Comparison of ENCODE assay signal across 31 cellular contexts in genomic region chr18:22019193-22019592, GRCh38.
"Had no signal": no experiment of that assay in that cellular context is flagged by ENCODE, and none has a peak within 500 bp of the region (broad histone marks: within the 10 kb centered on the region; RNA-seq: fewer than 3 reads in every experiment).

No MANE protein-coding gene starts in this region.

- H3K36me3 Mint-ChIP-seq: activated CD4-positive, alpha-beta memory T cell treated with anti-CD3 and anti-CD28 coated beads for 36 hours; activated naive CD4-positive, alpha-beta T cell treated with anti-CD3 and anti-CD28 coated beads, Interleukin-2, amount 10 ng/mL, durations not matched to agents 7 days and 5 days; activated naive CD8-positive, alpha-beta T cell; WTC11 had no signal

- H3K9ac ChIP-seq: SK-N-SH had no signal

- H3K4me1 Mint-ChIP-seq: activated CD4-positive, alpha-beta T cell treated with anti-CD3 and anti-CD28 coated beads for 36 hours; activated naive CD4-positive, alpha-beta T cell treated with anti-CD3 and anti-CD28 coated beads, Interleukin-2, amount 10 ng/mL, durations not matched to agents 7 days and 5 days; central memory CD8-positive, alpha-beta T cell had no signal

- H3K4me3 Mint-ChIP-seq: activated CD4-positive, alpha-beta memory T cell treated with anti-CD3 and anti-CD28 coated beads for 36 hours; activated CD4-positive, alpha-beta T cell treated with anti-CD3 and anti-CD28 coated beads for 36 hours; activated naive CD4-positive, alpha-beta T cell treated with anti-CD3 and anti-CD28 coated beads, Interleukin-2, amount 10 ng/mL, durations not matched to agents 7 days and 5 days; activated naive CD8-positive, alpha-beta T cell; activated naive CD8-positive, alpha-beta T cell treated with anti-CD3 and anti-CD28 coated beads, Interleukin-2, amount 50 U/mL, for 24 hours; activated T-cell treated with anti-CD3 and anti-CD28 coated beads, Interleukin-2, amount 50 U/mL, for 4 hours; activated T-helper 1 cell treated with anti-CD3 and anti-CD28 coated beads, Interleukin-12 subunit alpha, Interleukin-12 subunit beta, Interleukin-2, Interleukin-4 antibody, amounts not matched to agents 30 ng/mL and 10 ng/mL and 1 ng/mL, durations not matched to agents 14 hours and 24 hours and 36 hours; central memory CD8-positive, alpha-beta T cell; T-helper 1 cell treated with Interleukin-12 subunit alpha and Interleukin-12 subunit beta and Interleukin-4 antibody, amounts not matched to agents 30 μg/mL and 1 μg/mL, for 36 hours; T-helper 2 cell treated with Interferon-gamma antibody and Interleukin-4, amounts not matched to agents 5 μg/mL and 100 μg/mL, for 36 hours; WTC11 had no signal

- H3K9me3 ChIP-seq: SJSA1, SK-N-SH had no signal

- H3K27me3 Mint-ChIP-seq: activated CD4-positive, alpha-beta T cell treated with anti-CD3 and anti-CD28 coated beads for 36 hours; activated naive CD4-positive, alpha-beta T cell treated with anti-CD3 and anti-CD28 coated beads, Interleukin-2, amount 10 ng/mL, durations not matched to agents 7 days and 5 days had no signal

- H3K27me3 ChIP-seq: brain microvascular endothelial cell, Peyer's patch, SJSA1 had no signal

- DNase-seq: activated CD4-positive, alpha-beta memory T cell treated with anti-CD3 and anti-CD28 coated beads for 36 hours; activated CD4-positive, alpha-beta T cell treated with anti-CD3 and anti-CD28 coated beads for 36 hours; activated CD4-positive, alpha-beta T cell treated with anti-CD3 and anti-CD28 coated beads, Interleukin-2, amount 50 U/mL, for 1 hour; activated CD8-positive, alpha-beta memory T cell treated with anti-CD3 and anti-CD28 coated beads, Interleukin-2, amount 50 U/mL, for 4 hours; activated naive CD4-positive, alpha-beta T cell treated with anti-CD3 and anti-CD28 coated beads, Interleukin-2, amount 10 ng/mL, durations not matched to agents 7 days and 5 days; activated naive CD8-positive, alpha-beta T cell treated with anti-CD3 and anti-CD28 coated beads, Interleukin-2, amount 50 U/mL, for 24 hours; activated T-cell treated with anti-CD3 and anti-CD28 coated beads for 4 hours; activated T-cell treated with anti-CD3 and anti-CD28 coated beads, Interleukin-2, amount 50 U/mL, for 4 hours; anterior cingulate cortex; brain microvascular endothelial cell; NCI-H1105; NCI-H1436; NCI-H1694; NCI-H2029; NCI-H345; NCI-H524 treated with DMSO at 0.1 percent for 48 hours; NK-92 treated with Interleukin-12 subunit alpha and Interleukin-12 subunit beta, amount 100 ng/mL, for 24 hours; PC-3; Peyer's patch; RPMI8226; SHP77 treated with DMSO at 0.1 percent for 48 hours; SK-N-SH had no signal

- H3K36me3 ChIP-seq: brain microvascular endothelial cell, Peyer's patch, SJSA1 had no signal

- H3K27ac Mint-ChIP-seq: activated CD4-positive, alpha-beta memory T cell treated with anti-CD3 and anti-CD28 coated beads for 36 hours; activated CD4-positive, alpha-beta T cell treated with anti-CD3 and anti-CD28 coated beads for 36 hours; activated naive CD4-positive, alpha-beta T cell treated with anti-CD3 and anti-CD28 coated beads, Interleukin-2, amount 10 ng/mL, durations not matched to agents 7 days and 5 days; activated naive CD8-positive, alpha-beta T cell; activated naive CD8-positive, alpha-beta T cell treated with anti-CD3 and anti-CD28 coated beads, Interleukin-2, amount 50 U/mL, for 24 hours; activated T-helper 1 cell treated with anti-CD3 and anti-CD28 coated beads, Interleukin-12 subunit alpha, Interleukin-12 subunit beta, Interleukin-2, Interleukin-4 antibody, amounts not matched to agents 30 ng/mL and 10 ng/mL and 1 ng/mL, durations not matched to agents 14 hours and 24 hours and 36 hours; T-helper 1 cell treated with Interleukin-12 subunit alpha and Interleukin-12 subunit beta and Interleukin-4 antibody, amounts not matched to agents 30 μg/mL and 1 μg/mL, for 36 hours; T-helper 2 cell treated with Interferon-gamma antibody and Interleukin-4, amounts not matched to agents 5 μg/mL and 100 μg/mL, for 36 hours; WTC11 had no signal

- H3K4me1 ChIP-seq: SJSA1 had no signal

- ATAC-seq: activated CD4-positive, alpha-beta T cell treated with anti-CD3 and anti-CD28 coated beads for 36 hours; activated CD4-positive, CD25-positive, alpha-beta regulatory T cell treated with anti-CD3 and anti-CD28 coated beads, Interleukin-2, amount 50 U/mL, for 24 hours; activated naive CD8-positive, alpha-beta T cell treated with anti-CD3 and anti-CD28 coated beads, Interleukin-2, amount 50 U/mL, for 24 hours; activated T-cell treated with anti-CD3 and anti-CD28 coated beads, Interleukin-2, amount 50 U/mL, for 4 hours; K562; PC-3; WTC11 had no signal

- H3K9me3 Mint-ChIP-seq: activated T-helper 1 cell treated with anti-CD3 and anti-CD28 coated beads, Interleukin-12 subunit alpha, Interleukin-12 subunit beta, Interleukin-2, Interleukin-4 antibody, amounts not matched to agents 30 ng/mL and 10 ng/mL and 1 ng/mL, durations not matched to agents 14 hours and 24 hours and 36 hours; central memory CD8-positive, alpha-beta T cell; T-helper 2 cell treated with Interferon-gamma antibody and Interleukin-4, amounts not matched to agents 5 μg/mL and 100 μg/mL, for 36 hours had no signal

- H3K27ac ChIP-seq: brain microvascular endothelial cell, SJSA1 had no signal

- H3K4me2 ChIP-seq: SK-N-SH had no signal

- H3K4me3 ChIP-seq: K562, Peyer's patch, SJSA1 had no signal
